10 cellular contexts compared by ENCODE assay signal in genomic region chr22:46830001-46830715, GRCh38.
DNase-seq lines count a peak whose midpoint lies in the region; ATAC-seq and TF ChIP-seq lines count a peak whose summit lies in the region.
"Had no signal": no experiment of that assay in that cellular context is flagged by ENCODE, and none has a peak within 500 bp of the region (broad histone marks: within the 10 kb centered on the region; RNA-seq: fewer than 3 reads in every experiment).

No MANE protein-coding gene starts in this region.

- H3K36me3 ChIP-seq in testis (ENCODE audit: low read depth, missing control alignments), result no peaks in the 10 kb centered on the region

- WGBS in testis, 2 donors, result 57 to 77% methylated on average over 13 to 15 of the region's 15 CpGs

- H3K4me3 ChIP-seq in astrocyte of the spinal cord (ENCODE audit: low read depth, low read length) (no peak overlapping the region), testis (no peak overlapping the region)

- peaks cover 12% of the 10 kb centered on the region for H3K4me1 ChIP-seq in testis

- H3K27me3 ChIP-seq in testis, result no peaks in the 10 kb centered on the region

- no peak for ATAC-seq in HG03159 (IDR thresholded peaks at IDR 0.05; ENCODE audit: unreplicated experiment)
- ATAC-seq: Panc1 had no signal

- no peaks in the 10 kb centered on the region for H3K9me3 ChIP-seq in testis

- in situ Hi-C loops in astrocyte of the spinal cord (cut with HindIII; ENCODE audit: low sequenced_read_pairs), result no loop called here

- TF ChIP-seq POLR2A in testis (IDR thresholded peaks at IDR 0.05), result no peak

- intact Hi-C loops in testis (cut with DNase I; ENCODE audit: low total_unique reads), result no loop called here

- H3K27ac ChIP-seq in testis, result no peak overlapping the region

- no peak for TF ChIP-seq CTCF in astrocyte of the spinal cord (IDR thresholded peaks at IDR 0.05; ENCODE audit: low read depth, low read length)
- TF ChIP-seq CTCF in testis (IDR thresholded peaks at IDR 0.05), result no peak
- TF ChIP-seq CTCF in GM20000 (IDR thresholded peaks at IDR 0.05; ENCODE audit: extremely low read depth, missing control alignments), result no peak

- peak; percentile 22 for DNase-seq in HPDE6-E6E7 (ENCODE audit: extremely low spot score)
- DNase-seq in astrocyte of the spinal cord (ENCODE audit: low read depth, low spot score), result peak; percentile 87
- DNase-seq in kidney tubule cell (ENCODE audit: low spot score), result peak; percentile 87
- peak; percentile 38 for DNase-seq in testis
- DNase-seq in NCI-H526 treated with DMSO at 0.1 percent for 48 hours (lab: John Stamatoyannopoulos, UW), result no peak
- no peak for DNase-seq in GM20000 (ENCODE audit: low spot score)
- no peak for DNase-seq in putamen (ENCODE audit: low spot score)
- DNase-seq: activated gamma-delta T cell treated with Interleukin-2 at 50 U/mL for 16 hours had no signal

Comparison
In these comparisons a context has a peak if more than half of its experiments do, and no peak if none do; other contexts are left out.
1. DNase-seq: peak in HPDE6-E6E7 (single experiment), astrocyte of the spinal cord (single experiment), kidney tubule cell (single experiment) and testis (single experiment); none in NCI-H526 treated with DMSO at 0.1 percent for 48 hours (single experiment), GM20000 (single experiment) and putamen (single experiment).